Comparison of ENCODE assay signal across 40 cellular contexts in the genomic region with DNA sequence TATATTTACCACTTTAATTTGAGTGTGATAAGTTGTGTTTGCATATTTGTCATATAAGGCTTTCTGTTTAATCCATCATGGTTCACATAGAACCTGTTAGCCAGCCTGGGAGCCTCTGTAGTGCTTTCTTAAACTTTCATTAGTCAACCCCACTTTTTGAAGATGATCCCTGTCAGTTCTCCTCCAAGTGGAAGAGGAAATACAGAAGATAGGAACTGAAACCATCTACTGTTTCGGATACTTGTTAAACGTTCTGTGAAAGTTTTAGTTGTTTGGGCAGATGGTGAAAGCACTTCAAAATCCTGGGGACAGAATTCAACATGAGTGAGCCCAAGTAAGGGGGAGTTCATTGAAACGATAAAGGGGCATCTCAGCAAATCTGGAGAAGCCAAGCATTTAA. TPM values are rescaled to one million over a fixed set of nuclear protein-coding genes. Genes with fewer than 3 reads are reported as not detected.
"Had no signal": no experiment of that assay in that cellular context is flagged by ENCODE, and none has a peak within 500 bp of the region (broad histone marks: within the 10 kb centered on the region; RNA-seq: fewer than 3 reads in every experiment).

No MANE protein-coding gene starts in this region.

- H3K9me3 Mint-ChIP-seq: activated CD4-positive, alpha-beta memory T cell treated with anti-CD3 and anti-CD28 coated beads for 36 hours; activated CD4-positive, alpha-beta T cell treated with anti-CD3 and anti-CD28 coated beads, Interleukin-2, amount 10 ng/mL, durations not matched to agents 24 days and 14 days; activated naive CD4-positive, alpha-beta T cell treated with anti-CD3 and anti-CD28 coated beads for 36 hours; activated naive CD8-positive, alpha-beta T cell treated with anti-CD3 and anti-CD28 coated beads, Interleukin-2, amount 10 ng/mL, durations not matched to agents 7 days and 5 days; activated T-helper 1 cell treated with anti-CD3 and anti-CD28 coated beads, Interleukin-12 subunit alpha, Interleukin-12 subunit beta, Interleukin-2, Interleukin-4 antibody, amounts not matched to agents 30 ng/mL and 10 ng/mL and 1 ng/mL, durations not matched to agents 14 hours and 24 hours and 36 hours; brain; memory B cell; stimulated activated memory B cell treated with anti-CD40 and anti-IgM and Interleukin-4, amounts not matched to agents 10 μg/mL and 1 μg/mL and 100 μg/mL, for 72 hours; stimulated activated naive CD8-positive, alpha-beta T cell treated with anti-CD3 and anti-CD28 coated beads, Interleukin-15, amount 100 ng/mL, for 72 hours had no signal

- H3K4me2 ChIP-seq: smooth muscle cell had no signal

- H3K36me3 ChIP-seq: ascending aorta, cardiac muscle cell, colonic mucosa, pancreas, prostate gland, sigmoid colon, upper lobe of left lung had no signal

- H3K27ac Mint-ChIP-seq: activated CD4-positive, alpha-beta memory T cell treated with anti-CD3 and anti-CD28 coated beads for 36 hours; activated CD4-positive, alpha-beta T cell treated with anti-CD3 and anti-CD28 coated beads, Interleukin-2, amount 10 ng/mL, durations not matched to agents 24 days and 14 days; activated naive CD4-positive, alpha-beta T cell treated with anti-CD3 and anti-CD28 coated beads for 36 hours; activated naive CD8-positive, alpha-beta T cell treated with anti-CD3 and anti-CD28 coated beads, Interleukin-2, amount 10 ng/mL, durations not matched to agents 7 days and 5 days; activated T-helper 1 cell treated with anti-CD3 and anti-CD28 coated beads, Interleukin-12 subunit alpha, Interleukin-12 subunit beta, Interleukin-2, Interleukin-4 antibody, amounts not matched to agents 30 ng/mL and 10 ng/mL and 1 ng/mL, durations not matched to agents 14 hours and 24 hours and 36 hours; brain; memory B cell; naive thymus-derived CD4-positive, alpha-beta T cell; stimulated activated memory B cell treated with anti-CD40 and anti-IgM and Interleukin-4, amounts not matched to agents 10 μg/mL and 1 μg/mL and 100 μg/mL, for 72 hours; stimulated activated naive CD8-positive, alpha-beta T cell treated with anti-CD3 and anti-CD28 coated beads, Interleukin-15, amount 100 ng/mL, for 72 hours had no signal

- H3K27ac ChIP-seq: ascending aorta, cardiac muscle cell, colonic mucosa, pancreas, prostate gland, sigmoid colon, upper lobe of left lung had no signal

- H3K4me3 ChIP-seq: ascending aorta, cardiac muscle cell, colonic mucosa, pancreas, prostate gland, sigmoid colon, smooth muscle cell, upper lobe of left lung had no signal

- H3K9me3 ChIP-seq: ascending aorta, colonic mucosa, pancreas, prostate gland, sigmoid colon, upper lobe of left lung had no signal

- ATAC-seq: left cardiac atrium; naive thymus-derived CD4-positive, alpha-beta T cell; pancreas; stimulated activated memory B cell treated with anti-CD40 and anti-IgM and Interleukin-4, amounts not matched to agents 10 μg/mL and 1 μg/mL and 100 μg/mL, for 72 hours; stimulated activated naive CD8-positive, alpha-beta T cell treated with anti-CD3 and anti-CD28 coated beads, Interleukin-15, amount 100 ng/mL, for 72 hours had no signal

- H3K27me3 ChIP-seq: ascending aorta, cardiac muscle cell, colonic mucosa, pancreas, sigmoid colon, upper lobe of left lung had no signal

- H3K36me3 Mint-ChIP-seq: activated CD4-positive, alpha-beta memory T cell treated with anti-CD3 and anti-CD28 coated beads for 36 hours; activated naive CD8-positive, alpha-beta T cell treated with anti-CD3 and anti-CD28 coated beads, Interleukin-2, amount 10 ng/mL, durations not matched to agents 7 days and 5 days; brain; memory B cell; naive thymus-derived CD4-positive, alpha-beta T cell; stimulated activated memory B cell treated with anti-CD40 and anti-IgM and Interleukin-4, amounts not matched to agents 10 μg/mL and 1 μg/mL and 100 μg/mL, for 72 hours had no signal

- H3K4me1 ChIP-seq: colonic mucosa, pancreas had no signal

- DNase-seq: activated CD4-positive, alpha-beta memory T cell treated with anti-CD3 and anti-CD28 coated beads for 36 hours; activated CD4-positive, alpha-beta T cell treated with anti-CD3 and anti-CD28 coated beads, Interleukin-2, amount 10 ng/mL, durations not matched to agents 24 days and 14 days; activated CD4-positive, CD25-positive, alpha-beta regulatory T cell treated with anti-CD3 and anti-CD28 coated beads, Interleukin-2, amount 50 U/mL, for 72 hours; activated CD8-positive, alpha-beta memory T cell treated with anti-CD3 and anti-CD28 coated beads, Interleukin-2, amount 50 U/mL, for 4 hours; activated effector memory CD4-positive, alpha-beta T cell treated with anti-CD3 and anti-CD28 coated beads, Interleukin-2, amount 50 U/mL, for 16 hours; activated naive CD4-positive, alpha-beta T cell treated with anti-CD3 and anti-CD28 coated beads for 36 hours; activated naive CD8-positive, alpha-beta T cell treated with anti-CD3 and anti-CD28 coated beads, Interleukin-2, amount 10 ng/mL, durations not matched to agents 7 days and 5 days; activated T-cell treated with anti-CD3 and anti-CD28 coated beads, Interleukin-2, amount 50 U/mL, for 1 hour; cerebellar nuclear complex; colonic mucosa; head of caudate nucleus; hippocampal formation; left cardiac atrium; midbrain; naive thymus-derived CD4-positive, alpha-beta T cell; pancreas; retina; sigmoid colon; stimulated activated CD4-positive, alpha-beta T cell treated with anti-CD3 and anti-CD28 coated beads, Interleukin-1b, Interleukin-23, amount 100 ng/mL, for 48 hours; stimulated activated CD4-positive, alpha-beta T cell treated with anti-CD3 and anti-CD28 coated beads, Interleukin-4, amount 100 ng/mL, for 4 hours; stimulated activated CD8-positive, alpha-beta memory T cell treated with anti-CD3 and anti-CD28 coated beads, Interleukin-4, amount 100 ng/mL, for 48 hours; stimulated activated naive CD8-positive, alpha-beta T cell treated with anti-CD3 and anti-CD28 coated beads, Interleukin-15, amount 100 ng/mL, for 72 hours; substantia nigra; T-helper 9 cell; upper lobe of left lung had no signal

RNA-seq across cellular contexts. Expression of gene SAMMSON, which starts 4.6 kb away (rescaled TPM):
- total RNA-seq: activated CD4-positive, alpha-beta memory T cell treated with anti-CD3 and anti-CD28 coated beads for 36 hours; activated CD4-positive, alpha-beta T cell treated with anti-CD3 and anti-CD28 coated beads, Interleukin-2, amount 10 ng/mL, durations not matched to agents 24 days and 14 days; activated CD8-positive, alpha-beta memory T cell treated with anti-CD3 and anti-CD28 coated beads for 36 hours; activated naive CD4-positive, alpha-beta T cell treated with anti-CD3 and anti-CD28 coated beads for 36 hours; activated naive CD8-positive, alpha-beta T cell treated with anti-CD3 and anti-CD28 coated beads, Interleukin-2, amount 10 ng/mL, durations not matched to agents 7 days and 5 days; activated T-helper 1 cell treated with anti-CD3 and anti-CD28 coated beads, Interleukin-12 subunit alpha, Interleukin-12 subunit beta, Interleukin-2, Interleukin-4 antibody, amounts not matched to agents 30 ng/mL and 10 ng/mL and 1 ng/mL, durations not matched to agents 14 hours and 24 hours and 36 hours; colonic mucosa; endothelial cell of umbilical vein; fibroblast of villous mesenchyme; left cardiac atrium; liver; naive thymus-derived CD4-positive, alpha-beta T cell; smooth muscle cell had no signal
- polyA plus RNA-seq: cardiac muscle cell; endothelial cell of umbilical vein; fibroblast of lung; keratinocyte; liver; naive thymus-derived CD4-positive, alpha-beta T cell; neural cell; pancreas; smooth muscle cell had no signal
